1 cellular context compared by ENCODE assay signal in genomic region chr3:49007068-49007770, GRCh38.
A peak's percentile ranks its signal among the peaks of the same experiment; 100 is the strongest.
TF ChIP-seq lines count a peak whose summit lies in the region.

WDR6 (plus strand) TSS chr3:49007391; CDS start chr3:49007432, 41 bp downstream.

TF ChIP-seq in K562, 482 proteins besides CTCF, POLR2A, EP300 and RAD21 (continued from another document):
- TF ChIP-seq TCF15 (CRISPR knock-in tag; IDR thresholded peaks at IDR 0.05) = no peak
- 0 out of 2 replicates have a peak, but pooled peaks have one; percentile 10 for TF ChIP-seq NR2C1 (IDR thresholded peaks at IDR 0.05)
- TF ChIP-seq NR2C1 (tag; IDR thresholded peaks at IDR 0.05) = no peak
- peak; percentile 61 for TF ChIP-seq SP2 (IDR thresholded peaks at IDR 0.05; ENCODE audit: extremely low read depth, low read depth, low read length, poor library complexity, severe bottlenecking)
- TF ChIP-seq TEAD4 (IDR thresholded peaks at IDR 0.05; ENCODE audit: low read length) = 0 out of 2 replicates have a peak, but pooled peaks have one; percentile 5
- TF ChIP-seq TEAD4 (CRISPR knock-in tag; IDR thresholded peaks at IDR 0.05; ENCODE audit: borderline replicate concordance) = no peak
- TF ChIP-seq KDM4B (IDR thresholded peaks at IDR 0.05; ENCODE audit: borderline replicate concordance in 2 of 2, low read depth in 1 of 2) = peak in 1 of 2 experiments; percentile 27; a peak in 1 of 4 replicates
- TF ChIP-seq BHLHE40 (IDR thresholded peaks at IDR 0.05; ENCODE audit: low read length) = peak; percentile 98
- TF ChIP-seq MBD2 (IDR thresholded peaks at IDR 0.05; ENCODE audit: borderline replicate concordance, low read depth) = peak; percentile 89; the same call in 1 of the 2 replicates
- TF ChIP-seq BRD9 (IDR thresholded peaks at IDR 0.05; ENCODE audit: low read depth, partially characterized antibody) = peak; percentile 87
